In genomic region chr3:49786357-49787181, GRCh38 we compare ENCODE assay signal across 8 cellular contexts. TPM values are rescaled to one million over a fixed set of nuclear protein-coding genes. Genes with fewer than 3 reads are reported as not detected.
A peak's percentile ranks its signal among the peaks of the same experiment; 100 is the strongest.
DNase-seq lines count a peak whose midpoint lies in the region; TF ChIP-seq lines count a peak whose summit lies in the region.

Gene IP6K1 (minus strand): TSS chr3:49786542. CDS start chr3:49748040, 38,502 bp downstream.

- in situ Hi-C loops in SK-MEL-5 (cut with HindIII; ENCODE audit: low pct_unique_long_range_greater_than_20kb, low sequenced_read_pairs), result no loop called here

- H3K4me1 ChIP-seq in neuron (ENCODE audit: insufficient read depth, low read length), result peaks cover 20% of the 10 kb centered on the region
- H3K4me1 ChIP-seq in subcutaneous abdominal adipose tissue (ENCODE audit: control insufficient read depth in 5 of 5, insufficient read depth in 5 of 5, low read length in 5 of 5), result peaks cover 0 to 32% (median 23%) of the 10 kb centered on the region in 5 donors

- H3K9me3 ChIP-seq in neuron (ENCODE audit: low read length) (no peaks in the 10 kb centered on the region), subcutaneous abdominal adipose tissue (ENCODE audit: control insufficient read depth in 5 of 5, low read length in 5 of 5) (no peaks in the 10 kb centered on the region)

- POLR2A ChIA-PET in HEK293T (lab: Yijun Ruan, JAX), result interaction anchor here (0.5 to 1.6 kb wide), 16 partner anchors 9 to 509 kb away, joined by 3 to 18 read pairs (median 4); partner anchors contain the start of genes CDHR4, GMPPB, INKA1 and MON1A

- H3K36me3 ChIP-seq in neuron (ENCODE audit: insufficient read depth, low read length), result peaks cover 7% of the 10 kb centered on the region
- peaks cover under 1 to 3% (median 1%) of the 10 kb centered on the region in 5 donors for H3K36me3 ChIP-seq in subcutaneous abdominal adipose tissue (ENCODE audit: control insufficient read depth in 5 of 5, insufficient read depth in 5 of 5, low read length in 5 of 5)

- H3K9ac ChIP-seq in subcutaneous abdominal adipose tissue (ENCODE audit: low read length in 5 of 5), result peak within 1 kb of the TSS; percentile 83 to 95 (median 89)

- H3K4me3 ChIP-seq in neuron (ENCODE audit: low read length) (peak within 1 kb of the TSS; percentile 81), subcutaneous abdominal adipose tissue (ENCODE audit: low read depth in 1 of 5, low read length in 5 of 5) (peak within 1 kb of the TSS; percentile 86 to 97 (median 92))

- H2AFZ ChIP-seq in neuron (ENCODE audit: low read depth, low read length), result no peak within 1 kb of the TSS

- peak; percentile 100 for DNase-seq in GM03348 (ENCODE audit: low spot score)
- peak; percentile 100 for DNase-seq in HEK293T (ENCODE audit: extremely low spot score)
- peak; percentile 100 for DNase-seq in MV-4-11 (lab: John Stamatoyannopoulos, UW)
- peak; percentile 100 for DNase-seq in SK-MEL-5 (ENCODE audit: low read depth, low spot score)
- DNase-seq in activated naive CD4-positive, alpha-beta T cell treated with Interleukin-2 at 50 U/mL for 16 hours, result peak; percentile 100
- DNase-seq in foreskin melanocyte, result peak; percentile 99

- CTCF ChIA-PET in HEK293T (lab: Yijun Ruan, JAX), result no interaction called here

- H3K27me3 ChIP-seq in neuron (ENCODE audit: insufficient read depth, low read length), result no peaks in the 10 kb centered on the region
- H3K27me3 ChIP-seq in subcutaneous abdominal adipose tissue (ENCODE audit: control insufficient read depth in 5 of 5, insufficient read depth in 4 of 5, low read length in 5 of 5), result no peaks in the 10 kb centered on the region

- H3K27ac ChIP-seq in subcutaneous abdominal adipose tissue (ENCODE audit: low read depth, low read length), result peak within 1 kb of the TSS; percentile 94

TF ChIP-seq in HEK293T, 16 proteins besides CTCF, POLR2A, EP300 and RAD21:
- TF ChIP-seq L3MBTL2 (conservative IDR thresholded peaks at IDR 0.05), result peak; percentile 98
- no peak for TF ChIP-seq TARDBP (IDR thresholded peaks at IDR 0.05)
- peak; percentile 63; the same call in 1 of the 2 replicates for TF ChIP-seq ELF4 (IDR thresholded peaks at IDR 0.05)
- TF ChIP-seq HDGF (IDR thresholded peaks at IDR 0.05; ENCODE audit: borderline replicate concordance), result peak; percentile 57; the same call in 1 of the 2 replicates
- TF ChIP-seq, protein P1, sequence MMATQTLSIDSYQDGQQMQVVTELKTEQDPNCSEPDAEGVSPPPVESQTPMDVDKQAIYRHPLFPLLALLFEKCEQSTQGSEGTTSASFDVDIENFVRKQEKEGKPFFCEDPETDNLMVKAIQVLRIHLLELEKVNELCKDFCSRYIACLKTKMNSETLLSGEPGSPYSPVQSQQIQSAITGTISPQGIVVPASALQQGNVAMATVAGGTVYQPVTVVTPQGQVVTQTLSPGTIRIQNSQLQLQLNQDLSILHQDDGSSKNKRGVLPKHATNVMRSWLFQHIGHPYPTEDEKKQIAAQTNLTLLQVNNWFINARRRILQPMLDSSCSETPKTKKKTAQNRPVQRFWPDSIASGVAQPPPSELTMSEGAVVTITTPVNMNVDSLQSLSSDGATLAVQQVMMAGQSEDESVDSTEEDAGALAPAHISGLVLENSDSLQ (IDR thresholded peaks at IDR 0.05), result peak; percentile 100
TF ChIP-seq in HEK293T: peak in this region for 4.

RNA-seq across cellular contexts. Expression of gene IP6K1, which starts in this region (rescaled TPM):
- total RNA-seq in SK-MEL-5 (2014; rRNA removed; shearing (Covaris generic)), result 22.8 and 25.6 TPM in 2 replicates
- polyA plus RNA-seq in SK-MEL-5 (2015; cell fraction: cytosol; rRNA removed), result 41.8 and 47.1 TPM in 2 replicates
- polyA plus RNA-seq in SK-MEL-5 (2015; cell fraction: nucleus; rRNA removed), result 14.5 and 24.8 TPM in 2 replicates

Comparison
In these comparisons a context has a peak if more than half of its experiments do, and no peak if none do; other contexts are left out.
1. Peak in every context shown above with its lines: DNase-seq, H3K4me3 ChIP-seq and H3K27ac ChIP-seq.